Comparison of ENCODE assay signal across 22 cellular contexts in genomic region chr16:9344508-9344907, GRCh38.
"Had no signal": no experiment of that assay in that cellular context is flagged by ENCODE, and none has a peak within 500 bp of the region (broad histone marks: within the 10 kb centered on the region; RNA-seq: fewer than 3 reads in every experiment).

No MANE protein-coding gene starts in this region.

- ATAC-seq: Right ventricle myocardium inferior, SK-N-SH treated with all-trans-retinoic acid at 6 μM for 48 hours had no signal

- H3K4me1 ChIP-seq: Peyer's patch, SJCRH30 had no signal

- H3K36me3 ChIP-seq: MG63, Peyer's patch, SJCRH30 had no signal

- H3K27me3 ChIP-seq: Peyer's patch, SJCRH30 had no signal

- H3K4me3 ChIP-seq: MG63, PC-9, Peyer's patch, SJCRH30 had no signal

- H3K9me3 ChIP-seq: MG63, Peyer's patch, SJCRH30 had no signal

- H3K27ac ChIP-seq: PC-9, Peyer's patch, SJCRH30 had no signal

- DNase-seq: IMR-90, Karpas-422, KG1, MG63, NCI-H1092 treated with DMSO at 0.1 percent for 48 hours, NCI-H1436, NCI-H187, NCI-H2029, NCI-H2081 treated with DMSO at 0.1 percent for 48 hours, NCI-H2171, NCI-H226, NCI-H446, NCI-H510A, NCI-H524 treated with DMSO at 0.1 percent for 48 hours, NCI-H69, NCI-H774, PC-9, Peyer's patch, SHP77 treated with DMSO at 0.1 percent for 48 hours, SJCRH30 had no signal
